In genomic region chr12:21695896-21696295, GRCh38 we compare ENCODE assay signal across 19 cellular contexts. TPM values are rescaled to one million over a fixed set of nuclear protein-coding genes. Genes with fewer than 3 reads are reported as not detected.
A peak's percentile ranks its signal among the peaks of the same experiment; 100 is the strongest.
DNase-seq lines count a peak whose midpoint lies in the region; ATAC-seq and TF ChIP-seq lines count a peak whose summit lies in the region.
"Had no signal": no experiment of that assay in that cellular context is flagged by ENCODE, and none has a peak within 500 bp of the region (broad histone marks: within the 10 kb centered on the region; RNA-seq: fewer than 3 reads in every experiment).

No MANE protein-coding gene starts in this region.

- DNase-seq in AG10803 (ENCODE audit: low read depth) (peak; percentile 39), SJSA1 (ENCODE audit: low read depth in 1 of 2, low spot score in 2 of 2) (peak in 1 of 2 experiments; percentile 10), fibroblast of gingiva (ENCODE audit: low read depth) (peak; percentile 38), osteocyte (ENCODE audit: extremely low spot score, unreplicated experiment) (no peak), MV-4-11 (lab: John Stamatoyannopoulos, UW) (no peak), ovary (no peak)
- no peak for DNase-seq in activated CD4-positive, alpha-beta T cell treated with anti-CD3 and anti-CD28 coated beads, Interleukin-2, amount 10 ng/mL, durations not matched to agents 24 days and 14 days
- DNase-seq: 8988T; GOT3; HCEC 1CT; NCI-H1105 treated with DMSO at 0.1 percent for 48 hours; NCI-H2029 treated with DMSO at 0.1 percent for 48 hours; NCI-H226; NCI-H510A treated with DMSO at 0.1 percent for 48 hours; NCI-H748 treated with DMSO at 0.1 percent for 48 hours; NK-92 treated with Interleukin-12 subunit alpha and Interleukin-12 subunit beta, amount 100 ng/mL, for 24 hours had no signal

- intact Hi-C loops in ovary (cut with DNase I): loop anchor here (5.0 to 10.0 kb wide), 3 partner anchors 296 to 301 kb away; no protein-coding TSS in a partner anchor
- intact Hi-C loops in activated CD4-positive, alpha-beta T cell treated with anti-CD3 and anti-CD28 coated beads, Interleukin-2, amount 10 ng/mL, durations not matched to agents 24 days and 14 days (cut with micrococcal nuclease): loop anchor here (5.0 kb wide), 1 partner anchor 641 kb away; no protein-coding TSS in a partner anchor

- H3K27ac Mint-ChIP-seq in osteocyte (ENCODE audit: unreplicated experiment): peak overlapping the region; percentile 97
- H3K27ac Mint-ChIP-seq in activated CD4-positive, alpha-beta T cell treated with anti-CD3 and anti-CD28 coated beads, Interleukin-2, amount 10 ng/mL, durations not matched to agents 24 days and 14 days: no peak overlapping the region
- H3K27ac Mint-ChIP-seq: B cell, IgD-negative memory B cell had no signal

- H3K27me3 ChIP-seq in SJSA1 (replicated peaks) (no peaks in the 10 kb centered on the region; the same call in 1 of the 2 replicates), ovary (no peaks in the 10 kb centered on the region)

- no peaks in the 10 kb centered on the region for H3K36me3 Mint-ChIP-seq in osteocyte (ENCODE audit: unreplicated experiment)
- no peaks in the 10 kb centered on the region for H3K36me3 Mint-ChIP-seq in activated CD4-positive, alpha-beta T cell treated with anti-CD3 and anti-CD28 coated beads, Interleukin-2, amount 10 ng/mL, durations not matched to agents 24 days and 14 days (ENCODE audit: low read depth)
- H3K36me3 Mint-ChIP-seq: IgD-negative memory B cell had no signal

- H3K4me1 ChIP-seq in SJSA1 (replicated peaks) (no peaks in the 10 kb centered on the region), ovary (ENCODE audit: insufficient read depth) (no peaks in the 10 kb centered on the region)

- H3K36me3 ChIP-seq in SJSA1 (no peaks in the 10 kb centered on the region), ovary (no peaks in the 10 kb centered on the region)

- H3K4me3 ChIP-seq in AG10803 (ENCODE audit: low read length) (no peak overlapping the region), SJSA1 (no peak overlapping the region), ovary (no peak overlapping the region)

- no peak overlapping the region for H3K4me3 Mint-ChIP-seq in osteocyte (ENCODE audit: unreplicated experiment)
- no peak overlapping the region for H3K4me3 Mint-ChIP-seq in activated CD4-positive, alpha-beta T cell treated with anti-CD3 and anti-CD28 coated beads, Interleukin-2, amount 10 ng/mL, durations not matched to agents 24 days and 14 days
- H3K4me3 Mint-ChIP-seq: B cell, IgD-negative memory B cell had no signal

- no peak for ATAC-seq in HG03469 (IDR thresholded peaks at IDR 0.05; ENCODE audit: unreplicated experiment)

- H3K27ac ChIP-seq in SJSA1 (peak overlapping the region; percentile 10; the same call in 1 of the 2 replicates), ovary (no peak overlapping the region)

- H3K9me3 Mint-ChIP-seq in osteocyte (ENCODE audit: unreplicated experiment): peaks cover 7% of the 10 kb centered on the region
- H3K9me3 Mint-ChIP-seq in activated CD4-positive, alpha-beta T cell treated with anti-CD3 and anti-CD28 coated beads, Interleukin-2, amount 10 ng/mL, durations not matched to agents 24 days and 14 days: no peaks in the 10 kb centered on the region
- H3K9me3 Mint-ChIP-seq: IgD-negative memory B cell had no signal

- H3K27me3 Mint-ChIP-seq in osteocyte (ENCODE audit: unreplicated experiment): peaks cover 2% of the 10 kb centered on the region
- peaks cover 3% of the 10 kb centered on the region for H3K27me3 Mint-ChIP-seq in activated CD4-positive, alpha-beta T cell treated with anti-CD3 and anti-CD28 coated beads, Interleukin-2, amount 10 ng/mL, durations not matched to agents 24 days and 14 days
- H3K27me3 Mint-ChIP-seq: IgD-negative memory B cell had no signal

- no peaks in the 10 kb centered on the region for H3K9me3 ChIP-seq in SJSA1 (replicated peaks)
- no peaks in the 10 kb centered on the region for H3K9me3 ChIP-seq in ovary

- TF ChIP-seq EP300 in ovary (IDR thresholded peaks at IDR 0.05): no peak

- H3K4me1 Mint-ChIP-seq in osteocyte (ENCODE audit: unreplicated experiment): peaks cover 48% of the 10 kb centered on the region
- peaks cover under 1% of the 10 kb centered on the region for H3K4me1 Mint-ChIP-seq in activated CD4-positive, alpha-beta T cell treated with anti-CD3 and anti-CD28 coated beads, Interleukin-2, amount 10 ng/mL, durations not matched to agents 24 days and 14 days
- H3K4me1 Mint-ChIP-seq: B cell had no signal

- TF ChIP-seq CTCF in AG10803 (conservative IDR thresholded peaks at IDR 0.05; ENCODE audit: low read length) (no peak), osteocyte (IDR thresholded peaks at IDR 0.05) (no peak), ovary (IDR thresholded peaks at IDR 0.05) (no peak)

- no peak for TF ChIP-seq POLR2A in ovary (IDR thresholded peaks at IDR 0.05)

- WGBS in ovary, 3 donors: 12 to 22% (median 16%) methylated on average over 3 of the region's 3 CpGs

RNA-seq across cellular contexts. Expression of gene LDHB, which starts 38.3 kb away (rescaled TPM):
- 805 and 1,116 TPM in 2 replicates for total RNA-seq in SJSA1 (2014; rRNA removed; shearing (Covaris generic))
- total RNA-seq in osteocyte (627 and 636 TPM in 2 replicates), ovary (100 to 1,000 TPM; 266 to 595 (median 479) TPM)
- 100 to 1,000 TPM; 467 to 674 TPM for polyA plus RNA-seq in ovary
- 1,574 and 1,607 TPM in 2 replicates for total RNA-seq in activated CD4-positive, alpha-beta T cell treated with anti-CD3 and anti-CD28 coated beads, Interleukin-2, amount 10 ng/mL, durations not matched to agents 24 days and 14 days

Comparison
In these comparisons a context has a peak if more than half of its experiments do, and no peak if none do; other contexts are left out.
1. DNase-seq: peak in AG10803 (single experiment) and fibroblast of gingiva (single experiment); none in osteocyte (single experiment), MV-4-11 (single experiment), ovary (0 of 5) and activated CD4-positive, alpha-beta T cell treated with anti-CD3 and anti-CD28 coated beads, Interleukin-2, amount 10 ng/mL, durations not matched to agents 24 days and 14 days (single experiment).